1 cellular context compared by ENCODE assay signal in genomic region chr17:75835315-75835987, GRCh38.
TF ChIP-seq lines count a peak whose summit lies in the region.

No MANE protein-coding gene starts in this region.

TF ChIP-seq in IMR-90, 13 proteins besides CTCF, POLR2A, EP300 and RAD21 (continued from another document):
- no peak for TF ChIP-seq RFX5 (IDR thresholded peaks at IDR 0.05; ENCODE audit: low read depth, low read length)
- TF ChIP-seq CHD1 (IDR thresholded peaks at IDR 0.05; ENCODE audit: low read depth, low read length): no peak
